Comparison of ENCODE assay signal across 22 cellular contexts in the genomic region with DNA sequence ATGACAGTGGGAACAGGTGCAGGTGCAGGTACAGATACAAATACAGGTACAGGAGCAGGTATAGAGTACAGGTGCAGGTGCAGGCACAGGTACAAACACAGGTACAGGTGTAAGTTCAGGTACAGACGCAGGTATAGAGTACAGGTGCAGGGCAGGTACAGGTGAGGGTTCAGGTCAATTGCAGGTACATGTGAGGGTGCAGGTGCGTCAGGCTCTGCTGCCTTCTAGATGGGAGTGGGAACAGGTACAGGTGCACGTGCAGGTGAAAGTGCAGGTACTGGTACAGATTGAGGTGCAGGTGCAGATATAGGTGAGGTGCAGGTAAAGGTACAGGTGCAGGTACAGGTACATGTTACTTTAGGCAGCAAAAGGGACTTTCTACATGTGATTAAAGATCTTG.
"Had no signal": no experiment of that assay in that cellular context is flagged by ENCODE, and none has a peak within 500 bp of the region (broad histone marks: within the 10 kb centered on the region; RNA-seq: fewer than 3 reads in every experiment).

No MANE protein-coding gene starts in this region.

- H3K27me3 ChIP-seq: thyroid gland, vagina had no signal

- H3K9me3 Mint-ChIP-seq: memory B cell; natural killer cell treated with Interleukin-12 subunit alpha and Interleukin-12 subunit beta and Interleukin-15 and Interleukin-18, amount 100 ng/mL, for 72 hours; type B pancreatic cell had no signal

- H3K36me3 ChIP-seq: esophagus squamous epithelium, gastroesophageal sphincter, left ventricle myocardium inferior, lower lobe of right lung, suprapubic skin, thyroid gland, vagina had no signal

- DNase-seq: effector memory CD4-positive, alpha-beta T cell; esophagus squamous epithelium; foreskin fibroblast; kidney; left cardiac atrium; left ventricle myocardium inferior; lower lobe of right lung; midbrain; posterior cingulate gyrus; right cardiac atrium; stimulated activated CD4-positive, alpha-beta T cell treated with anti-CD3 and anti-CD28 coated beads, Interleukin-4, amount 100 ng/mL, for 1 hour; stimulated activated CD8-positive, alpha-beta memory T cell treated with anti-CD3 and anti-CD28 coated beads, Interleukin-4, amount 100 ng/mL, for 48 hours; stimulated activated naive CD8-positive, alpha-beta T cell treated with anti-CD3 and anti-CD28 coated beads, Interleukin-15, Interleukin-2, amounts not matched to agents 100 U/mL and 50 U/mL, for 24 hours; thyroid gland had no signal

- H3K36me3 Mint-ChIP-seq: memory B cell; natural killer cell treated with Interleukin-12 subunit alpha and Interleukin-12 subunit beta and Interleukin-15 and Interleukin-18, amount 100 ng/mL, for 72 hours; stimulated activated effector memory CD8-positive, alpha-beta T cell treated with anti-CD3 and anti-CD28 coated beads, Interleukin-12 subunit alpha, Interleukin-12 subunit beta, amount 100 ng/mL, for 72 hours; type B pancreatic cell had no signal

- H3K4me3 Mint-ChIP-seq: memory B cell; natural killer cell treated with Interleukin-12 subunit alpha and Interleukin-12 subunit beta and Interleukin-15 and Interleukin-18, amount 100 ng/mL, for 72 hours; stimulated activated effector memory CD8-positive, alpha-beta T cell treated with anti-CD3 and anti-CD28 coated beads, Interleukin-12 subunit alpha, Interleukin-12 subunit beta, amount 100 ng/mL, for 72 hours; type B pancreatic cell had no signal

- H3K27ac Mint-ChIP-seq: memory B cell; natural killer cell treated with Interleukin-12 subunit alpha and Interleukin-12 subunit beta and Interleukin-15 and Interleukin-18, amount 100 ng/mL, for 72 hours; stimulated activated effector memory CD8-positive, alpha-beta T cell treated with anti-CD3 and anti-CD28 coated beads, Interleukin-12 subunit alpha, Interleukin-12 subunit beta, amount 100 ng/mL, for 72 hours; type B pancreatic cell had no signal

- H3K4me1 ChIP-seq: esophagus squamous epithelium, gastroesophageal sphincter, left ventricle myocardium inferior, lower lobe of right lung, suprapubic skin, thyroid gland, vagina had no signal

- H3K27ac ChIP-seq: esophagus squamous epithelium, gastroesophageal sphincter, left ventricle myocardium inferior, lower lobe of right lung, suprapubic skin, thyroid gland, vagina had no signal

- H3K4me3 ChIP-seq: esophagus squamous epithelium, gastroesophageal sphincter, left ventricle myocardium inferior, lower lobe of right lung, smooth muscle cell, suprapubic skin, thyroid gland, vagina had no signal

- H3K9me3 ChIP-seq: esophagus squamous epithelium, gastroesophageal sphincter, lower lobe of right lung, suprapubic skin, thyroid gland, vagina had no signal

- H3K4me1 Mint-ChIP-seq: memory B cell; stimulated activated effector memory CD8-positive, alpha-beta T cell treated with anti-CD3 and anti-CD28 coated beads, Interleukin-12 subunit alpha, Interleukin-12 subunit beta, amount 100 ng/mL, for 72 hours had no signal
